1 cellular context compared by ENCODE assay signal in the genomic region with DNA sequence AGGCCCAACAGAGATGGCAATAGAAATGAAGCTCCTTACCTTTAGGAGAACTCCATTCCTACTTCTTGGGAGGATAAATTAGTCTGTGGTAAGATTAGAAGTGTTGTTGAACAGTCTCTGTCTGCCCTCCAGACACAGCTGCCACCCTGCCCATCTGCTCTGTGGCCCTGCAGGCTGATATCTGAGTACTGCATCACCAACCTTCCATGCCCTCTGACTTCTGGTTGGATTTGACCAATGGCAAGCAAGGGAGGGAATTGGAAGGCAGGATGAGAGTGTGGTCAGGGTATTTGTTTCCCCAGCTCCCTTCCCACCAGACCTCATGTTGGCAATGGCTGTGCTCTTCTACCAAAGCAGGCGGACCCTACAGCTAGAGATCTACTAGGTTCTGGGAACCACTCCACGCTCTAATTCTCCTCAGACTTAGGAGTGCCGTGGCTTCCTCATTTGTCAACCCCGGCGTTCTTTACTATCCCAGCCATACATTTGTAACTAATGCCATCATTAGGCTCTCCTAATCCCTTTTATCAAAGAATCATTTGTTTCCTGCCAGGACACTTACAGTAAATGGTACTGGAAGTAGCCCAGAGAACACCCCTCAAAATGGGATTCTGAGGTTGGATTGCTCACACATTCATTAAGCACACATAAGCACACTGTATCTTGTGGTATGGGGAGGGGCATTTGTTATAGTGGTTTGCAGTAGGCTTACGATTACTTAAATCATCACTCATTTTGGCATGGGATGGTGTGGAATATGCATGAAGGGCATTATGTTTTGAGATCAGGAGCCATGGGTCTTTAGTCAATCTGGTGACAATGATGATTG.
TF ChIP-seq lines count a peak whose summit lies in the region.

No MANE protein-coding gene starts in this region.

TF ChIP-seq in HepG2, 621 proteins besides CTCF, POLR2A, EP300 and RAD21:
- TF ChIP-seq, protein P1, sequence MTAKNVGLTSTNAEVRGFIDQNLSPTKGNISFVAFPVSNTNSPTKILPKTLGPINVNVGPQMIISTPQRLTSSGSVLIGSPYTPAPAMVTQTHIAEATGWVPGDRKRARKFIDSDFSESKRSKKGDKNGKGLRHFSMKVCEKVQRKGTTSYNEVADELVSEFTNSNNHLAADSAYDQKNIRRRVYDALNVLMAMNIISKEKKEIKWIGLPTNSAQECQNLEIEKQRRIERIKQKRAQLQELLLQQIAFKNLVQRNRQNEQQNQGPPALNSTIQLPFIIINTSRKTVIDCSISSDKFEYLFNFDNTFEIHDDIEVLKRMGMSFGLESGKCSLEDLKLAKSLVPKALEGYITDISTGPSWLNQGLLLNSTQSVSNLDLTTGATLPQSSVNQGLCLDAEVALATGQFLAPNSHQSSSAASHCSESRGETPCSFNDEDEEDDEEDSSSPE (CRISPR knock-in tag; IDR thresholded peaks at IDR 0.05): no peak
- no peak for TF ChIP-seq PREB (CRISPR knock-in tag; IDR thresholded peaks at IDR 0.05)
- TF ChIP-seq ZNF207 (IDR thresholded peaks at IDR 0.05; ENCODE audit: borderline replicate concordance): no peak
- no peak for TF ChIP-seq ZNF644 (CRISPR knock-in tag; IDR thresholded peaks at IDR 0.05; ENCODE audit: low read depth)
- TF ChIP-seq, protein P2, sequence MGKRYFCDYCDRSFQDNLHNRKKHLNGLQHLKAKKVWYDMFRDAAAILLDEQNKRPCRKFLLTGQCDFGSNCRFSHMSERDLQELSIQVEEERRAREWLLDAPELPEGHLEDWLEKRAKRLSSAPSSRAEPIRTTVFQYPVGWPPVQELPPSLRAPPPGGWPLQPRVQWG (CRISPR knock-in tag; IDR thresholded peaks at IDR 0.05; ENCODE audit: borderline replicate concordance, low read depth): no peak
- no peak for TF ChIP-seq TFDP1 (CRISPR knock-in tag; IDR thresholded peaks at IDR 0.05; ENCODE audit: borderline replicate concordance)
- TF ChIP-seq KAT7 (CRISPR knock-in tag; IDR thresholded peaks at IDR 0.05; ENCODE audit: borderline replicate concordance): no peak
- no peak for TF ChIP-seq ZNF530 (CRISPR knock-in tag; IDR thresholded peaks at IDR 0.05; ENCODE audit: low read depth)
- no peak for TF ChIP-seq RXRB (CRISPR knock-in tag; IDR thresholded peaks at IDR 0.05; ENCODE audit: borderline replicate concordance)
